8 cellular contexts compared by ENCODE assay signal in genomic region chr10:95266674-95267095, GRCh38. TPM values are rescaled to one million over a fixed set of nuclear protein-coding genes. Genes with fewer than 3 reads are reported as not detected.
DNase-seq lines count a peak whose midpoint lies in the region; ATAC-seq lines count a peak whose summit lies in the region.

No MANE protein-coding gene starts in this region.

- peaks cover 5 to 31% (median 12%) of the 10 kb centered on the region in 3 donors for H3K4me1 ChIP-seq in skeletal muscle tissue (ENCODE audit: control insufficient read depth in 3 of 3, insufficient read depth in 3 of 3, low read length in 3 of 3)

- no peak overlapping the region for H3K9ac ChIP-seq in skeletal muscle tissue (ENCODE audit: low read depth in 1 of 3, low read length in 3 of 3)

- H3K4me3 ChIP-seq in skeletal muscle tissue (ENCODE audit: low read length in 3 of 3): no peak overlapping the region

- peak overlapping the region; percentile 46 for H3K27ac ChIP-seq in skeletal muscle tissue (ENCODE audit: low read depth, low read length)

- intact Hi-C loops in Right ventricle myocardium superior (cut with DNase I): no loop called here

- H3K36me3 ChIP-seq in skeletal muscle tissue (ENCODE audit: control insufficient read depth in 3 of 3, insufficient read depth in 3 of 3, low read length in 3 of 3): peaks cover 7 to 27% (median 18%) of the 10 kb centered on the region in 3 donors

- no peaks in the 10 kb centered on the region for H3K27me3 ChIP-seq in skeletal muscle tissue (ENCODE audit: control insufficient read depth in 3 of 3, insufficient read depth in 3 of 3, low read length in 3 of 3)

- no peaks in the 10 kb centered on the region for H3K9me3 ChIP-seq in skeletal muscle tissue (ENCODE audit: control insufficient read depth in 3 of 3, low read length in 3 of 3)

- ATAC-seq in GM19463 (IDR thresholded peaks at IDR 0.05; ENCODE audit: unreplicated experiment): peak; percentile 96
- peak; percentile 87 for ATAC-seq in HG03521 (IDR thresholded peaks at IDR 0.05; ENCODE audit: unreplicated experiment)
- ATAC-seq in Right ventricle myocardium superior (ENCODE audit: poor library complexity): peak; percentile 73

- DNase-seq in CD1c-positive myeloid dendritic cell (ENCODE audit: extremely low spot score) (peak; percentile 85), SKM-1 (lab: John Stamatoyannopoulos, UW; ENCODE audit: unreplicated experiment) (peak; percentile 43), Right ventricle myocardium superior (no peak), DMS114 treated with DMSO at 0.1 percent for 48 hours (lab: John Stamatoyannopoulos, UW; ENCODE audit: unreplicated experiment) (no peak), NCI-H524 (lab: John Stamatoyannopoulos, UW) (no peak)

RNA-seq across cellular contexts. Expression of gene PDLIM1, which starts 24.1 kb away (rescaled TPM):
- total RNA-seq in Right ventricle myocardium superior (226 TPM), skeletal muscle tissue (9.9 TPM)

Comparison
In these comparisons a context has a peak if more than half of its experiments do, and no peak if none do; other contexts are left out.
1. DNase-seq: peak in CD1c-positive myeloid dendritic cell (single experiment) and SKM-1 (single experiment); none in Right ventricle myocardium superior (single experiment), DMS114 treated with DMSO at 0.1 percent for 48 hours (single experiment) and NCI-H524 (0 of 2).
2. RNA of gene PDLIM1, which starts 24.1 kb away (total RNA-seq): 226 TPM in Right ventricle myocardium superior (single experiment); 9.9 TPM in skeletal muscle tissue (single experiment); every median in the first group is over 10 times any median in the second.
3. Peak in every context shown above with its lines, with median percentiles within 50 percentile points of each other: ATAC-seq.